13 cellular contexts compared by ENCODE assay signal in genomic region chr3:151630938-151631417, GRCh38.
DNase-seq lines count a peak whose midpoint lies in the region; ATAC-seq, FAIRE-seq and TF ChIP-seq lines count a peak whose summit lies in the region.
"Had no signal": no experiment of that assay in that cellular context is flagged by ENCODE, and none has a peak within 500 bp of the region (broad histone marks: within the 10 kb centered on the region; RNA-seq: fewer than 3 reads in every experiment).

No MANE protein-coding gene starts in this region.

- intact Hi-C loops in Right ventricle myocardium inferior (cut with DNase I), result no loop called here
- intact Hi-C loops in left ventricle myocardium inferior (cut with micrococcal nuclease), result no loop called here
- intact Hi-C loops in HepG2 (cut with micrococcal nuclease; ENCODE audit: unreplicated experiment), result no loop called here
- intact Hi-C loops in aorta (cut with DNase I), result no loop called here

- POLR2A ChIA-PET in HepG2 (lab: Yijun Ruan, JAX), result interaction anchor here (1.4 kb wide), 1 partner anchor 185 kb away, joined by 3 read pairs; no protein-coding TSS in a partner anchor

- H3K9ac ChIP-seq in HepG2 (ENCODE audit: insufficient read depth, low read depth, low read length), result no peak overlapping the region

- TF ChIP-seq POLR2A in HepG2 (IDR thresholded peaks at IDR 0.05; ENCODE audit: insufficient read depth in 1 of 2, low read depth in 2 of 2, low read length in 2 of 2), result no peak

- no peaks in the 10 kb centered on the region for H4K20me1 ChIP-seq in HepG2 (ENCODE audit: insufficient read depth, low read length)

- CTCF ChIA-PET in HepG2 (lab: Yijun Ruan, JAX; ENCODE audit: low intra/inter-chr PET ratio, low total read pairs), result no interaction called here

- H3K79me2 ChIP-seq in HepG2 (ENCODE audit: insufficient read depth, low read length), result no peaks in the 10 kb centered on the region

- H3K4me3 ChIP-seq in left ventricle myocardium inferior (no peak overlapping the region), choroid plexus epithelial cell (ENCODE audit: low read depth, low read length) (no peak overlapping the region), HepG2 (replicated peaks in 1 of 3; ENCODE audit: insufficient read depth in 1 of 3, low read depth in 2 of 3, low read length in 3 of 3) (no peak overlapping the region), aorta (ENCODE audit: low read length in 2 of 2) (no peak overlapping the region)

- FAIRE-seq in HepG2 (lab: Jason Lieb, UNC), result peak; percentile 8

- no TSS peak for BruUV-seq in HepG2 (replicated peaks; lab: Mats Ljungman, UMichigan)

- ATAC-seq in Right ventricle myocardium inferior, result peak; percentile 67
- ATAC-seq in HepG2, result peak; percentile 71; the same call in 2 of the 3 replicates
- peak; percentile 62 for ATAC-seq in aorta (ENCODE audit: low FRiP score)
- no peak for ATAC-seq in HG03108 (IDR thresholded peaks at IDR 0.05; ENCODE audit: unreplicated experiment)
- ATAC-seq: activated T-cell treated with anti-CD3 and anti-CD28 coated beads, Interleukin-2, amount 50 U/mL, for 72 hours had no signal

- no peak overlapping the region for H2AFZ ChIP-seq in HepG2 (ENCODE audit: low read length)

- in situ Hi-C loops in HepG2 (cut with HindIII; ENCODE audit: extremely low pct_ligation_motif_present, low pct_unique_long_range_greater_than_20kb), result no loop called here

- H3K27ac ChIP-seq in left ventricle myocardium inferior (replicated peaks) (no peak overlapping the region), HepG2 (ENCODE audit: extremely low read length, insufficient read depth, low read length) (no peak overlapping the region), aorta (ENCODE audit: low read depth in 1 of 2, low read length in 2 of 2) (no peak overlapping the region)

- TF ChIP-seq RAD21 in HepG2 (CRISPR knock-in tag; IDR thresholded peaks at IDR 0.05), result no peak

- no peaks in the 10 kb centered on the region for H3K4me1 ChIP-seq in left ventricle myocardium inferior
- peaks cover 27% of the 10 kb centered on the region for H3K4me1 ChIP-seq in HepG2 (ENCODE audit: insufficient read depth, low read length)
- H3K4me1 ChIP-seq in aorta (ENCODE audit: control insufficient read depth in 1 of 2, insufficient read depth in 2 of 2, low read length in 2 of 2), result peaks cover 0 to 9% of the 10 kb centered on the region in 2 donors

- TF ChIP-seq EP300 in HepG2 (IDR thresholded peaks at IDR 0.05; ENCODE audit: low read depth in 2 of 2, low read length in 2 of 2) (peak in 1 of 2 experiments; percentile 64; a peak in 1 of 4 replicates), HepG2 (CRISPR knock-in tag; IDR thresholded peaks at IDR 0.05; ENCODE audit: borderline replicate concordance) (peak; percentile 45; the same call in 1 of the 2 replicates)

- H3K27me3 ChIP-seq in left ventricle myocardium inferior (ENCODE audit: low read depth) (no peaks in the 10 kb centered on the region), HepG2 (ENCODE audit: control insufficient read depth in 1 of 2, insufficient read depth in 2 of 2, low read length in 2 of 2) (no peaks in the 10 kb centered on the region), aorta (ENCODE audit: control insufficient read depth in 1 of 2, insufficient read depth in 2 of 2, low read length in 1 of 2) (no peaks in the 10 kb centered on the region)

- H3K36me3 ChIP-seq in left ventricle myocardium inferior (no peaks in the 10 kb centered on the region), HepG2 (replicated peaks in 1 of 2; ENCODE audit: control insufficient read depth in 1 of 2, insufficient read depth in 2 of 2, low read length in 2 of 2) (no peaks in the 10 kb centered on the region), aorta (ENCODE audit: control insufficient read depth in 1 of 2, insufficient read depth in 2 of 2, low read length in 1 of 2) (no peaks in the 10 kb centered on the region)

- no peaks in the 10 kb centered on the region for H3K9me3 ChIP-seq in left ventricle myocardium inferior (replicated peaks)
- no peaks in the 10 kb centered on the region for H3K9me3 ChIP-seq in HepG2 (ENCODE audit: low read length)
- H3K9me3 ChIP-seq in aorta (ENCODE audit: control insufficient read depth, low read length), result no peaks in the 10 kb centered on the region

- WGBS in HepG2 (ENCODE audit: low lambda C conversion rate), result 4% methylated on average over 1 of the region's 1 CpG
- 5 to 8% methylated on average over 1 of the region's 1 CpG for WGBS in aorta, 2 donors

- H3K4me2 ChIP-seq in HepG2 (ENCODE audit: low read depth, low read length), result no peak overlapping the region

- DNase-seq in Right ventricle myocardium inferior (ENCODE audit: missing footprints) (no peak), left ventricle myocardium inferior (no peak), choroid plexus epithelial cell (ENCODE audit: low read depth) (peak; percentile 87), HepG2 (ENCODE audit: low spot score) (peak; percentile 62), aorta (no peak), HCEC 1CT (no peak), A172 (ENCODE audit: low spot score) (no peak)
- DNase-seq: activated B cell treated with CpG ODN at 0.5 μM for 24 hours; activated T-cell treated with anti-CD3 and anti-CD28 coated beads, Interleukin-2, amount 50 U/mL, for 72 hours; AML-193; NCI-H2029; stimulated activated CD4-positive, alpha-beta T cell treated with anti-CD3 and anti-CD28 coated beads, Interleukin-15, amount 100 ng/mL, for 24 hours had no signal

- TF ChIP-seq CTCF in left ventricle myocardium inferior (IDR thresholded peaks at IDR 0.05; ENCODE audit: borderline replicate concordance), result no peak
- no peak for TF ChIP-seq CTCF in choroid plexus epithelial cell (conservative IDR thresholded peaks at IDR 0.05; ENCODE audit: low read depth, low read length)
- TF ChIP-seq CTCF in HepG2 (CRISPR knock-in tag; IDR thresholded peaks at IDR 0.05), result no peak

TF ChIP-seq in HepG2, 621 proteins besides CTCF, POLR2A, EP300 and RAD21 (continues in another document):
- TF ChIP-seq ZNF800 (CRISPR knock-in tag; IDR thresholded peaks at IDR 0.05), result no peak
- TF ChIP-seq, protein P1, sequence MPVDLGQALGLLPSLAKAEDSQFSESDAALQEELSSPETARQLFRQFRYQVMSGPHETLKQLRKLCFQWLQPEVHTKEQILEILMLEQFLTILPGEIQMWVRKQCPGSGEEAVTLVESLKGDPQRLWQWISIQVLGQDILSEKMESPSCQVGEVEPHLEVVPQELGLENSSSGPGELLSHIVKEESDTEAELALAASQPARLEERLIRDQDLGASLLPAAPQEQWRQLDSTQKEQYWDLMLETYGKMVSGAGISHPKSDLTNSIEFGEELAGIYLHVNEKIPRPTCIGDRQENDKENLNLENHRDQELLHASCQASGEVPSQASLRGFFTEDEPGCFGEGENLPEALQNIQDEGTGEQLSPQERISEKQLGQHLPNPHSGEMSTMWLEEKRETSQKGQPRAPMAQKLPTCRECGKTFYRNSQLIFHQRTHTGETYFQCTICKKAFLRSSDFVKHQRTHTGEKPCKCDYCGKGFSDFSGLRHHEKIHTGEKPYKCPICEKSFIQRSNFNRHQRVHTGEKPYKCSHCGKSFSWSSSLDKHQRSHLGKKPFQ (CRISPR knock-in tag; IDR thresholded peaks at IDR 0.05; ENCODE audit: insufficient replicate concordance), result no peak
- no peak for TF ChIP-seq TRIM22 (IDR thresholded peaks at IDR 0.05)
- peak; percentile 58; the same call in 1 of the 2 replicates for TF ChIP-seq NCOA2 (CRISPR knock-in tag; IDR thresholded peaks at IDR 0.05)
- TF ChIP-seq SOX6 (IDR thresholded peaks at IDR 0.05), result no peak
- peak; percentile 86 for TF ChIP-seq SOX6 (CRISPR knock-in tag; IDR thresholded peaks at IDR 0.05)
- TF ChIP-seq CC2D1A (CRISPR knock-in tag; IDR thresholded peaks at IDR 0.05), result no peak
- TF ChIP-seq ZNF264 (CRISPR knock-in tag; IDR thresholded peaks at IDR 0.05), result no peak
- TF ChIP-seq FOXP1 (IDR thresholded peaks at IDR 0.05), result no peak
- peak; percentile 71 for TF ChIP-seq FOXP1 (CRISPR knock-in tag; IDR thresholded peaks at IDR 0.05)
- TF ChIP-seq ZGPAT (CRISPR knock-in tag; IDR thresholded peaks at IDR 0.05), result 0 out of 2 replicates have a peak, but pooled peaks have one; percentile 19
- TF ChIP-seq SALL2 (CRISPR knock-in tag; IDR thresholded peaks at IDR 0.05), result no peak

Comparison
In these comparisons a context has a peak if more than half of its experiments do, and no peak if none do; other contexts are left out.
1. DNase-seq: peak in choroid plexus epithelial cell (single experiment) and HepG2 (single experiment); none in Right ventricle myocardium inferior (single experiment), left ventricle myocardium inferior (single experiment), aorta (0 of 2), HCEC 1CT (single experiment) and A172 (single experiment).